12 cellular contexts compared by ENCODE assay signal in the genomic region with DNA sequence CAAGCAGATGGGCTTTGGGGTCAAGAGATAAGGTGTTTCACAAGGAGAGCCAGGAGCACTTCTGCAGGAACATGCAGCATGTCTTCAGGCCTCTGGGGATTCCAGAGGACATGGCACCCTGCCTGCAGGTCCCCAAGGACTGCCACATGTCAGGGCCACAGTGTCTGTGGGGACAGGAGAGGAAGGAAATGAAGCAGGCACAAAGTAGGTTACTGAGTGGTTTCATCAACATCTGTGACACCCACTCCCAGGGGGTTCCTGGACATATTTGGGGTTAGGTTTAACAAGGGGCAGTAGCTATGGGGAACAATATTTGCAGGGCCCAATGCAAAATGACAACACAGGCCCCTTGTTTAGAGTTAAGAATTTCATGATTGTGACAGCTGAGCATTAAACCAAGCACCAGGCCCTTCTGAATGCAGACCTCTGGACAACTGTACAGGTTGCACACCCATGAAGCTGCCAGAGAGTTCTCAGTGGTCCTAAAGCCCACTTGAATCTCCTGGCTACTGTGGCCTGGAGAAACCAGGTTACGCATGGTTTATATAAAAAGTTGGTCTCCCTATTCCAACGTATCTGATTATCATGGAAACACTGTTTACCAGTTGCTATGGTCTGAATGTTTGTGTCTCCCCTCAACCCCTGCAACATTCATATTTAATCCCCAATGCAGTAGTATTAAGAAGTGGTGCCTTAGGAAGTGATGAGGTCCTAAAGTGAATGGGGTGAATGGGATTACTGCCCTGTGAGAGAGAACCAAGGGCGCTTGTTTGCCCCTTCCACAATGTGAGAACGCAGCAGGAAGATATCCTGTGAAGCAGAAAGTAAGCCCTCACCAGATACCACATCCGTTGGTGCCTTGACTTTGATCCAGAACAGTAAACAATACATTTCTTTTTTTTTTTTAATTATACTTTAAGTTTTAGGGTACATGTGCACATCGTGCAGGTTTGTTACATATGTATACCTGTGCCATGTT. TPM values are rescaled to one million over a fixed set of nuclear protein-coding genes. Genes with fewer than 3 reads are reported as not detected.
DNase-seq lines count a peak whose midpoint lies in the region; ATAC-seq, FAIRE-seq and TF ChIP-seq lines count a peak whose summit lies in the region.
"Had no signal": no experiment of that assay in that cellular context is flagged by ENCODE, and none has a peak within 500 bp of the region (broad histone marks: within the 10 kb centered on the region; RNA-seq: fewer than 3 reads in every experiment).

No MANE protein-coding gene starts in this region.

- no peak for FAIRE-seq in small intestine (lab: Jason Lieb, UNC)
- FAIRE-seq: A204.1, islet of Langerhans had no signal

- H3K27me3 Mint-ChIP-seq in activated T-cell treated with anti-CD3 and anti-CD28 coated beads, Interleukin-2, amount 50 U/mL, for 4 hours (ENCODE audit: low read depth), result no peaks in the 10 kb centered on the region
- H3K27me3 Mint-ChIP-seq in osteocyte (ENCODE audit: unreplicated experiment), result peaks cover 5% of the 10 kb centered on the region

- peak; percentile 30 for DNase-seq in SIG-M5 treated with dmso at 0.1 percent for 504 hours (lab: John Stamatoyannopoulos, UW; ENCODE audit: unreplicated experiment)
- no peak for DNase-seq in SIG-M5 (lab: John Stamatoyannopoulos, UW)
- DNase-seq in activated T-cell treated with anti-CD3 and anti-CD28 coated beads, Interleukin-2, amount 50 U/mL, for 4 hours, result peak; percentile 5
- DNase-seq in small intestine, result peak; percentile 53
- DNase-seq in NCI-H82 (lab: John Stamatoyannopoulos, UW), result no peak
- DNase-seq in vagina (ENCODE audit: extremely low spot score in 2 of 2), result no peak
- no peak for DNase-seq in osteocyte (ENCODE audit: extremely low spot score, unreplicated experiment)
- DNase-seq: brain microvascular endothelial cell had no signal

- no peaks in the 10 kb centered on the region for H3K36me3 Mint-ChIP-seq in activated T-cell treated with anti-CD3 and anti-CD28 coated beads, Interleukin-2, amount 50 U/mL, for 4 hours (ENCODE audit: insufficient read depth)
- H3K36me3 Mint-ChIP-seq in osteocyte (ENCODE audit: unreplicated experiment), result peaks cover 3% of the 10 kb centered on the region

- H3K27me3 ChIP-seq in small intestine (ENCODE audit: control insufficient read depth in 2 of 2, insufficient read depth in 2 of 2, low read length in 2 of 2) (no peaks in the 10 kb centered on the region), vagina (no peaks in the 10 kb centered on the region)
- H3K27me3 ChIP-seq: brain microvascular endothelial cell had no signal

- H3K9me3 ChIP-seq in small intestine (ENCODE audit: control insufficient read depth, low read depth) (no peaks in the 10 kb centered on the region), vagina (no peaks in the 10 kb centered on the region)

- H3K9me3 Mint-ChIP-seq in activated T-cell treated with anti-CD3 and anti-CD28 coated beads, Interleukin-2, amount 50 U/mL, for 4 hours, result no peaks in the 10 kb centered on the region
- no peaks in the 10 kb centered on the region for H3K9me3 Mint-ChIP-seq in osteocyte (ENCODE audit: unreplicated experiment)

- H3K27ac ChIP-seq in small intestine (ENCODE audit: low read depth in 1 of 2, low read length in 1 of 2) (peak overlapping the region in 1 of 2 donors; percentile 69), vagina (no peak overlapping the region)
- H3K27ac ChIP-seq: brain microvascular endothelial cell had no signal

- H3K4me3 ChIP-seq in small intestine (ENCODE audit: low read depth in 1 of 2, low read length in 2 of 2), result no peak overlapping the region
- H3K4me3 ChIP-seq in vagina, result no peak overlapping the region

- H3K4me1 ChIP-seq in small intestine (ENCODE audit: control insufficient read depth in 2 of 2, insufficient read depth in 1 of 2, low read depth in 1 of 2, low read length in 1 of 2) (peaks cover 0 to 4% of the 10 kb centered on the region in 2 donors), vagina (no peaks in the 10 kb centered on the region)

- ATAC-seq in HG03571 (IDR thresholded peaks at IDR 0.05; ENCODE audit: unreplicated experiment), result peak; percentile 64
- peak in 1 of 2 donors; percentile 24 for ATAC-seq in activated T-cell treated with anti-CD3 and anti-CD28 coated beads, Interleukin-2, amount 50 U/mL, for 4 hours
- ATAC-seq: HCT116 had no signal

- WGBS in small intestine, 3 donors, result 64 to 72% (median 72%) methylated on average over 6 of the region's 6 CpGs

- peaks cover 86% of the 10 kb centered on the region for H3K4me1 Mint-ChIP-seq in activated T-cell treated with anti-CD3 and anti-CD28 coated beads, Interleukin-2, amount 50 U/mL, for 4 hours (ENCODE audit: low read depth)
- H3K4me1 Mint-ChIP-seq in osteocyte (ENCODE audit: unreplicated experiment), result peaks cover 19% of the 10 kb centered on the region

- H3K36me3 ChIP-seq in small intestine (ENCODE audit: control insufficient read depth in 2 of 2, insufficient read depth in 2 of 2, low read length in 2 of 2) (no peaks in the 10 kb centered on the region), vagina (no peaks in the 10 kb centered on the region)
- H3K36me3 ChIP-seq: brain microvascular endothelial cell had no signal

- peak overlapping the region; percentile 46 for H3K4me3 Mint-ChIP-seq in activated T-cell treated with anti-CD3 and anti-CD28 coated beads, Interleukin-2, amount 50 U/mL, for 4 hours
- H3K4me3 Mint-ChIP-seq in osteocyte (ENCODE audit: unreplicated experiment), result no peak overlapping the region

- TF ChIP-seq CTCF in vagina (IDR thresholded peaks at IDR 0.05) (no peak), osteocyte (IDR thresholded peaks at IDR 0.05) (no peak)

- H3K27ac Mint-ChIP-seq in osteocyte (ENCODE audit: unreplicated experiment), result no peak overlapping the region

- no peak for TF ChIP-seq POLR2A in vagina (IDR thresholded peaks at IDR 0.05)

- intact Hi-C loops in vagina (cut with DNase I), result no loop called here

RNA-seq across cellular contexts. Expression of a gene that starts 48.2 kb away (rescaled TPM):
- 10 to 100 TPM in 2 of 3 donors, 1 to 10 TPM in 1; 9.6 to 12.4 (median 11.2) TPM for total RNA-seq in activated T-cell treated with anti-CD3 and anti-CD28 coated beads, Interleukin-2, amount 50 U/mL, for 4 hours
- polyA plus RNA-seq in small intestine, result 100 to 1,000 TPM; 289 to 317 (median 309) TPM
- total RNA-seq in vagina, result 63.6 TPM
- total RNA-seq in osteocyte, result 76.6 and 81.5 TPM in 2 replicates

RNA-seq across cellular contexts. Expression of a gene that starts 50.2 kb away (rescaled TPM):
- 10 to 100 TPM; 46.1 to 54.5 (median 51.6) TPM for total RNA-seq in activated T-cell treated with anti-CD3 and anti-CD28 coated beads, Interleukin-2, amount 50 U/mL, for 4 hours
- polyA plus RNA-seq in small intestine, result 10 to 100 TPM in 2 of 3 donors, 1 to 10 TPM in 1; 8.7 to 36.5 (median 19.9) TPM
- total RNA-seq in vagina (48.6 TPM), osteocyte (66.0 and 75.0 TPM in 2 replicates)

Comparison
In these comparisons a context has a peak if more than half of its experiments do, and no peak if none do; other contexts are left out.
1. DNase-seq: peak in SIG-M5 treated with dmso at 0.1 percent for 504 hours (single experiment), activated T-cell treated with anti-CD3 and anti-CD28 coated beads, Interleukin-2, amount 50 U/mL, for 4 hours (single experiment) and small intestine (single experiment); none in SIG-M5 (single experiment), NCI-H82 (single experiment), vagina (0 of 2) and osteocyte (single experiment).